Comparison of ENCODE assay signal across 29 cellular contexts in the genomic region with DNA sequence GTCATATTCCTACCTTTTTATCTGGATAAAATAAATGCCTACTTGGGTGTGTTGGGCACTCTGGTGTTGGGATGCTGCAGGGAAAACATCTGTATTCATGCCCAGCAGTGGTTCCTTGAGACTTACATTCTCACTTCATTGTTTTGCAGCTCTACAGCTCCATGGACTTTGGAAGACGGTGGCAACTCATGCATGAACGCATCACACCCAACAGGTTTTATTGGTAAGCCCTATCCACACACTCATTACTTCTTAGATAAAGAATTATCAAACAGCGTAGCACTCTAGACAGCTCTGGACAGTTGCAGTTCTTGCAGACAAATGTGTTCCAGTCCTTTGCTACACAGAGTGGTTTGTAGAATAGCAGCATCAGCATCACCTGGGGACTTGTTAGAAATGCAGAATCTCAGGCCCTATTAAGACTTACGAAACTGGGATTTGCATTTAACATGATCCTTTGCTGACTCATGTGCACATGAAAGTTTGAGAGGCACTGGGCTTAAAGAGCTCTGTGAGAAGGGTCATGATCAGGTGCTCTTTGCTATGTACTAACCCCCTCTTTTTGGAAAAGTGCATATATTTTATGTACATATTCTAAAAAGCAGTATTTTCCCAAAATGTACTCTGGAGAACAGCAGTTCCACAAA.
"Had no signal": no experiment of that assay in that cellular context is flagged by ENCODE, and none has a peak within 500 bp of the region (broad histone marks: within the 10 kb centered on the region; RNA-seq: fewer than 3 reads in every experiment).

No MANE protein-coding gene starts in this region.

- H3K27ac ChIP-seq: brain microvascular endothelial cell, WERI-Rb-1 had no signal

- H3K27me3 ChIP-seq: brain microvascular endothelial cell had no signal

- DNase-seq: activated B cell treated with CpG ODN at 0.5 μM for 24 hours; activated CD4-positive, alpha-beta T cell treated with anti-CD3 and anti-CD28 coated beads for 48 hours; activated CD4-positive, alpha-beta T cell treated with anti-CD3 and anti-CD28 coated beads, Interleukin-2, amount 50 U/mL, for 1 hour; activated CD4-positive, alpha-beta T cell treated with anti-CD3 and anti-CD28 coated beads, Interleukin-2, amount 50 U/mL, for 48 hours; activated CD8-positive, alpha-beta memory T cell treated with anti-CD3 and anti-CD28 coated beads for 24 hours; activated CD8-positive, alpha-beta T cell treated with anti-CD3 and anti-CD28 coated beads for 36 hours; activated effector memory CD4-positive, alpha-beta T cell treated with Interleukin-2 at 50 U/mL for 16 hours; activated gamma-delta T cell treated with Interleukin-2 at 50 U/mL for 16 hours; activated naive CD4-positive, alpha-beta T cell treated with anti-CD3 and anti-CD28 coated beads, Interleukin-2, amount 50 U/mL, for 16 hours; activated naive CD4-positive, alpha-beta T cell treated with Interleukin-2 at 50 U/mL for 16 hours; activated T-cell treated with anti-CD3 and anti-CD28 coated beads, Interleukin-2, amount 50 U/mL, for 4 hours; amniotic stem cell; anterior cingulate cortex; brain microvascular endothelial cell; caudate nucleus; cortex of kidney; dermis blood vessel endothelial cell; effector CD4-positive, alpha-beta T cell; effector memory CD8-positive, alpha-beta T cell; foreskin fibroblast; head of caudate nucleus; T-helper 17 cell; T1000; WERI-Rb-1 had no signal

- H3K36me3 ChIP-seq: brain microvascular endothelial cell, WERI-Rb-1 had no signal

- ATAC-seq: activated CD4-positive, CD25-positive, alpha-beta regulatory T cell treated with anti-CD3 and anti-CD28 coated beads, Interleukin-2, amount 50 U/mL, for 24 hours; activated CD8-positive, alpha-beta T cell treated with anti-CD3 and anti-CD28 coated beads for 36 hours; activated T-cell treated with anti-CD3 and anti-CD28 coated beads, Interleukin-2, amount 50 U/mL, for 4 hours; activated T-helper 17 cell treated with anti-CD3 and anti-CD28 coated beads, Interleukin-2, amount 50 U/mL, for 72 hours; effector memory CD8-positive, alpha-beta T cell; T-helper 17 cell had no signal

- FAIRE-seq: astrocyte, colon, frontal cortex had no signal
